14 cellular contexts compared by ENCODE assay signal in genomic region chr1:11961230-11961629, GRCh38. TPM values are rescaled to one million over a fixed set of nuclear protein-coding genes. Genes with fewer than 3 reads are reported as not detected.
DNase-seq lines count a peak whose midpoint lies in the region; ATAC-seq, FAIRE-seq and TF ChIP-seq lines count a peak whose summit lies in the region.
"Had no signal": no experiment of that assay in that cellular context is flagged by ENCODE, and none has a peak within 500 bp of the region (broad histone marks: within the 10 kb centered on the region; RNA-seq: fewer than 3 reads in every experiment).

No MANE protein-coding gene starts in this region.

- no peak overlapping the region for H2BK120ac ChIP-seq in H9 (ENCODE audit: low read depth, low read length, poor library complexity, severe bottlenecking)

- FAIRE-seq in HepG2 (lab: Jason Lieb, UNC) (no peak), frontal cortex (lab: Jason Lieb, UNC) (no peak)

- H3K36me3 ChIP-seq in right atrium auricular region (peaks cover 86% of the 10 kb centered on the region), HepG2 (replicated peaks in 1 of 2; ENCODE audit: control insufficient read depth in 1 of 2, insufficient read depth in 2 of 2, low read length in 2 of 2) (peaks cover 32 to 69% of the 10 kb centered on the region in 2 experiments)

- intact Hi-C loops in left ventricle myocardium superior (cut with micrococcal nuclease), result no loop called here
- intact Hi-C loops in HepG2 (cut with micrococcal nuclease; ENCODE audit: unreplicated experiment), result no loop called here

- no peak overlapping the region for H2BK15ac ChIP-seq in H9 (ENCODE audit: low read depth, low read length)

- no peak overlapping the region for H3K18ac ChIP-seq in H9 (ENCODE audit: insufficient read length, low read depth, low read length)

- no peaks in the 10 kb centered on the region for H3K9me3 Mint-ChIP-seq in H9
- H3K9me3 Mint-ChIP-seq: IgD-negative memory B cell; natural killer cell treated with Interleukin-12 subunit alpha and Interleukin-12 subunit beta and Interleukin-15 and Interleukin-18, amount 100 ng/mL, for 72 hours; stimulated activated naive CD8-positive, alpha-beta T cell treated with anti-CD3 and anti-CD28 coated beads, Interleukin-15, Interleukin-2, amounts not matched to agents 100 ng/mL and 50 ng/mL, for 24 hours had no signal

- no peak for TF ChIP-seq POLR2A in HepG2 (IDR thresholded peaks at IDR 0.05; ENCODE audit: insufficient read depth in 1 of 2, low read depth in 2 of 2, low read length in 2 of 2)

- H2BK12ac ChIP-seq in H9 (ENCODE audit: insufficient read length, low read depth, low read length), result no peak overlapping the region

- H3T11ph ChIP-seq in H9 (ENCODE audit: low read length), result no peak overlapping the region

- no peak overlapping the region for H2BK20ac ChIP-seq in H9 (ENCODE audit: low read depth, low read length, poor library complexity, severe bottlenecking)

- H3K56ac ChIP-seq in H9 (ENCODE audit: insufficient read length, low read depth, low read length), result no peak overlapping the region

- no peak overlapping the region for H2BK5ac ChIP-seq in H9 (ENCODE audit: insufficient read length, low read length)

- no peak overlapping the region for H4K8ac ChIP-seq in H9 (replicated peaks; ENCODE audit: insufficient read length, low read depth, low read length)

- H3K4me1 Mint-ChIP-seq in H9, result no peaks in the 10 kb centered on the region
- H3K4me1 Mint-ChIP-seq: IgD-negative memory B cell had no signal

- H3K4me1 ChIP-seq in right atrium auricular region, result no peaks in the 10 kb centered on the region
- peaks cover 20% of the 10 kb centered on the region for H3K4me1 ChIP-seq in HepG2 (ENCODE audit: insufficient read depth, low read length)
- H3K4me1 ChIP-seq in H9 (ENCODE audit: insufficient read depth, low read length), result no peaks in the 10 kb centered on the region

- no peak overlapping the region for H3K23ac ChIP-seq in H9 (ENCODE audit: insufficient read length, low read depth, low read length)

- no peak overlapping the region for H2AK5ac ChIP-seq in H9 (ENCODE audit: insufficient read length, low read length)

- H3K27ac ChIP-seq in right atrium auricular region, result peak overlapping the region in 1 of 2 donors; percentile 35
- peak overlapping the region; percentile 71 for H3K27ac ChIP-seq in caudate nucleus (ENCODE audit: low read depth, low read length)
- peak overlapping the region; percentile 44 for H3K27ac ChIP-seq in HepG2 (ENCODE audit: extremely low read length, insufficient read depth, low read length)
- H3K27ac ChIP-seq in H9 (ENCODE audit: insufficient read length, low read depth, low read length), result no peak overlapping the region

- H3K4me3 Mint-ChIP-seq in H9, result no peak overlapping the region
- H3K4me3 Mint-ChIP-seq: IgD-negative memory B cell; natural killer cell treated with Interleukin-12 subunit alpha and Interleukin-12 subunit beta and Interleukin-15 and Interleukin-18, amount 100 ng/mL, for 72 hours; stimulated activated naive CD8-positive, alpha-beta T cell treated with anti-CD3 and anti-CD28 coated beads, Interleukin-15, Interleukin-2, amounts not matched to agents 100 ng/mL and 50 ng/mL, for 24 hours had no signal

- POLR2A ChIA-PET in HepG2 (lab: Yijun Ruan, JAX), result interaction anchor here (0.8 to 1.9 kb wide), 4 partner anchors 19 to 53 kb away, joined by 3 to 6 read pairs (median 3); partner anchors contain the start of gene PLOD1

- in situ Hi-C loops in HepG2 (cut with HindIII; ENCODE audit: extremely low pct_ligation_motif_present, low pct_unique_long_range_greater_than_20kb), result loop anchor here (5.0 to 10.0 kb wide), 2 partner anchors 49 to 126 kb away; no protein-coding TSS in a partner anchor

- no peak overlapping the region for H4K91ac ChIP-seq in H9 (ENCODE audit: insufficient read length, low read depth, low read length)

- H3K23me2 ChIP-seq in H9 (ENCODE audit: insufficient read length, low read depth, low read length, poor library complexity, severe bottlenecking), result no peaks in the 10 kb centered on the region

- 0 out of 2 replicates have a peak overlapping the region, but pooled peaks have one; percentile 9 for H3K4me2 ChIP-seq in HepG2 (ENCODE audit: low read depth, low read length)
- H3K4me2 ChIP-seq in H9 (ENCODE audit: insufficient read depth, insufficient read length, low read length), result no peak overlapping the region

- no peaks in the 10 kb centered on the region for H3K27me3 Mint-ChIP-seq in H9 (ENCODE audit: low read depth)
- H3K27me3 Mint-ChIP-seq: IgD-negative memory B cell; natural killer cell treated with Interleukin-12 subunit alpha and Interleukin-12 subunit beta and Interleukin-15 and Interleukin-18, amount 100 ng/mL, for 72 hours; stimulated activated naive CD8-positive, alpha-beta T cell treated with anti-CD3 and anti-CD28 coated beads, Interleukin-15, Interleukin-2, amounts not matched to agents 100 ng/mL and 50 ng/mL, for 24 hours had no signal

- H3K27me3 ChIP-seq in right atrium auricular region (no peaks in the 10 kb centered on the region), HepG2 (ENCODE audit: control insufficient read depth in 1 of 2, insufficient read depth in 2 of 2, low read length in 2 of 2) (no peaks in the 10 kb centered on the region), H9 (ENCODE audit: insufficient read depth, low read length) (no peaks in the 10 kb centered on the region)

- no peak overlapping the region for H3K9ac ChIP-seq in HepG2 (ENCODE audit: insufficient read depth, low read depth, low read length)
- no peak overlapping the region for H3K9ac ChIP-seq in H9 (ENCODE audit: extremely low read depth, insufficient read length, low read length)

- CTCF ChIA-PET in HepG2 (lab: Yijun Ruan, JAX; ENCODE audit: low intra/inter-chr PET ratio, low total read pairs), result no interaction called here

- no peak overlapping the region for H4K5ac ChIP-seq in H9 (ENCODE audit: insufficient read length, low read depth, low read length)

- TF ChIP-seq EP300 in HepG2 (IDR thresholded peaks at IDR 0.05; ENCODE audit: low read depth in 2 of 2, low read length in 2 of 2), result no peak
- TF ChIP-seq EP300 in HepG2 (CRISPR knock-in tag; IDR thresholded peaks at IDR 0.05; ENCODE audit: borderline replicate concordance), result no peak

- H3K4ac ChIP-seq in H9 (ENCODE audit: low read depth, low read length), result no peak overlapping the region

- no peak overlapping the region for H3K14ac ChIP-seq in H9 (ENCODE audit: insufficient read depth, low read length)

- no peaks in the 10 kb centered on the region for H3K79me1 ChIP-seq in H9 (ENCODE audit: insufficient read depth, low read depth, low read length, poor library complexity, severe bottlenecking)

- 31% methylated on average over 4 of the region's 4 CpGs for WGBS in HepG2 (ENCODE audit: low lambda C conversion rate)
- no CpG with 5 or more reads among the region's 4 CpGs for WGBS in H9 (ENCODE audit: extremely low coverage, insufficient read length, low lambda C conversion rate)

- H3K4me3 ChIP-seq in right atrium auricular region (no peak overlapping the region), HepG2 (replicated peaks in 1 of 3; ENCODE audit: insufficient read depth in 1 of 3, low read depth in 2 of 3, low read length in 3 of 3) (no peak overlapping the region)

- ATAC-seq in left ventricle myocardium superior (peak; percentile 16), HepG2 (peak; percentile 24; the same call in 1 of the 3 replicates)
- ATAC-seq: natural killer cell treated with Interleukin-12 subunit alpha and Interleukin-12 subunit beta and Interleukin-15 and Interleukin-18, amount 100 ng/mL, for 72 hours had no signal

- H4K20me1 ChIP-seq in HepG2 (ENCODE audit: insufficient read depth, low read length), result no peaks in the 10 kb centered on the region
- no peaks in the 10 kb centered on the region for H4K20me1 ChIP-seq in H9 (ENCODE audit: control insufficient read depth, insufficient read depth, insufficient read length)

- TF ChIP-seq RAD21 in HepG2 (CRISPR knock-in tag; IDR thresholded peaks at IDR 0.05), result no peak

- TF ChIP-seq CTCF in right atrium auricular region (IDR thresholded peaks at IDR 0.05) (no peak), HepG2 (CRISPR knock-in tag; IDR thresholded peaks at IDR 0.05) (no peak), H9 (conservative IDR thresholded peaks at IDR 0.05) (no peak)

- BruUV-seq in HepG2 (replicated peaks; lab: Mats Ljungman, UMichigan), result no TSS peak

- DNase-seq in left ventricle myocardium superior (no peak), right atrium auricular region (ENCODE audit: low spot score) (no peak), caudate nucleus (lab: John Stamatoyannopoulos, UW) (peak in 10 of 61 donors; percentile 7 to 52 (median 18)), HepG2 (ENCODE audit: low spot score) (peak; percentile 42), H9 (no peak), frontal cortex (ENCODE audit: low spot score in 2 of 2) (no peak), glomerular visceral epithelial cell (ENCODE audit: extremely low spot score) (no peak)
- no peak for DNase-seq in activated CD4-positive, CD25-positive, alpha-beta regulatory T cell (lab: John Stamatoyannopoulos, UW)
- DNase-seq: activated CD4-positive, alpha-beta T cell treated with anti-CD3 and anti-CD28 coated beads for 48 hours; activated gamma-delta T cell; NCI-H2081 had no signal

- H3K9me3 ChIP-seq in right atrium auricular region (no peaks in the 10 kb centered on the region), HepG2 (ENCODE audit: low read length) (no peaks in the 10 kb centered on the region), H9 (ENCODE audit: control insufficient read depth, low read depth, low read length) (no peaks in the 10 kb centered on the region)

- no peak overlapping the region for H3K27ac Mint-ChIP-seq in H9
- H3K27ac Mint-ChIP-seq: natural killer cell treated with Interleukin-12 subunit alpha and Interleukin-12 subunit beta and Interleukin-15 and Interleukin-18, amount 100 ng/mL, for 72 hours; stimulated activated naive CD8-positive, alpha-beta T cell treated with anti-CD3 and anti-CD28 coated beads, Interleukin-15, Interleukin-2, amounts not matched to agents 100 ng/mL and 50 ng/mL, for 24 hours had no signal

- H3K36me3 Mint-ChIP-seq in H9 (ENCODE audit: insufficient read depth in 1 of 3, low read depth in 3 of 3), result peaks cover 17 to 55% (median 47%) of the 10 kb centered on the region in 3 experiments; a peak in 6 of 7 replicates
- H3K36me3 Mint-ChIP-seq: natural killer cell treated with Interleukin-12 subunit alpha and Interleukin-12 subunit beta and Interleukin-15 and Interleukin-18, amount 100 ng/mL, for 72 hours had no signal

- H2AFZ ChIP-seq in HepG2 (ENCODE audit: low read length) (no peak overlapping the region), H9 (ENCODE audit: low read length) (no peak overlapping the region)

- H3K79me2 ChIP-seq in HepG2 (ENCODE audit: insufficient read depth, low read length), result no peaks in the 10 kb centered on the region
- H3K79me2 ChIP-seq in H9 (ENCODE audit: insufficient read depth, low read length), result no peaks in the 10 kb centered on the region

RNA-seq across cellular contexts. Expression of gene MFN2, which starts 19.0 kb away (rescaled TPM):
- total RNA-seq in left ventricle myocardium superior (688 TPM), right atrium auricular region (100 to 1,000 TPM; 367 to 466 TPM), HepG2 (2016; rRNA removed; fragmentation: Illumina TruSeq; extraction: Trizol) (60.9 and 76.3 TPM in 2 replicates), H9 (2021) (61.4 and 63.3 TPM in 2 replicates), frontal cortex (42.0 TPM)
- total RNA-seq in HepG2 (2016; cell fraction: cytosol; rRNA removed; fragmentation: Illumina TruSeq; extraction: Trizol; ENCODE audit: low read depth), result 7.7 and 8.0 TPM in 2 replicates
- 61.5 and 70.2 TPM in 2 replicates for total RNA-seq in HepG2 (2016; cell fraction: insoluble cytoplasmic fraction; rRNA removed; fragmentation: Illumina TruSeq; extraction: Trizol)
- 31.8 and 32.8 TPM in 2 replicates for total RNA-seq in HepG2 (2016; cell fraction: membrane; rRNA removed; fragmentation: Illumina TruSeq; extraction: Trizol)
- 38.7 and 39.7 TPM in 2 replicates for total RNA-seq in HepG2 (2016; cell fraction: nucleus; rRNA removed; fragmentation: Illumina TruSeq; extraction: Trizol)
- polyA plus RNA-seq in HepG2 (2011; rRNA removed), result 38.7 and 41.0 TPM in 2 replicates
- polyA plus RNA-seq in HepG2 (2011; cell fraction: cytosol; rRNA removed), result 31.7 and 32.9 TPM in 2 replicates
- 49.1 and 52.9 TPM in 2 replicates for polyA plus RNA-seq in HepG2 (2011; cell fraction: nucleus; rRNA removed)
- 42.4 and 55.4 TPM in 2 replicates for polyA plus RNA-seq in HepG2 (2012)
- polyA plus RNA-seq in HepG2 (2016; cell fraction: cytosol; fragmentation: Illumina TruSeq; extraction: Trizol; ENCODE audit: low read depth), result 4.0 and 4.2 TPM in 2 replicates
- polyA plus RNA-seq in HepG2 (2016; cell fraction: insoluble cytoplasmic fraction; fragmentation: Illumina TruSeq; extraction: Trizol; ENCODE audit: low read depth), result 52.2 and 60.5 TPM in 2 replicates
- polyA plus RNA-seq in HepG2 (2016; cell fraction: membrane; fragmentation: Illumina TruSeq; extraction: Trizol; ENCODE audit: low read depth), result 14.0 and 14.3 TPM in 2 replicates
- 45.1 and 48.2 TPM in 2 replicates for polyA plus RNA-seq in HepG2 (2016; cell fraction: nucleus; fragmentation: Illumina TruSeq; extraction: Trizol; ENCODE audit: insufficient read depth, low read depth)
- polyA minus RNA-seq in HepG2 (2011; rRNA and poly(A)+ RNA removed; ENCODE audit: low replicate concordance), result 83.9 and 88.4 TPM in 2 replicates
- polyA minus RNA-seq in HepG2 (2011; cell fraction: cytosol; rRNA and poly(A)+ RNA removed), result 26.6 and 33.4 TPM in 2 replicates
- 22.5 and 40.8 TPM in 2 replicates for polyA minus RNA-seq in HepG2 (2011; cell fraction: nucleus; rRNA and poly(A)+ RNA removed)

RNA-seq across cellular contexts. Expression of gene PLOD1, which starts 26.7 kb away (rescaled TPM):
- total RNA-seq in left ventricle myocardium superior, result 64.4 TPM
- 10 to 100 TPM; 56.1 to 58.1 TPM for total RNA-seq in right atrium auricular region
- total RNA-seq in HepG2 (2016; rRNA removed; fragmentation: Illumina TruSeq; extraction: Trizol), result 31.0 and 70.1 TPM in 2 replicates
- total RNA-seq in HepG2 (2016; cell fraction: cytosol; rRNA removed; fragmentation: Illumina TruSeq; extraction: Trizol; ENCODE audit: low read depth), result 8.1 and 9.3 TPM in 2 replicates
- 23.8 and 71.6 TPM in 2 replicates for total RNA-seq in HepG2 (2016; cell fraction: insoluble cytoplasmic fraction; rRNA removed; fragmentation: Illumina TruSeq; extraction: Trizol)
- total RNA-seq in HepG2 (2016; cell fraction: membrane; rRNA removed; fragmentation: Illumina TruSeq; extraction: Trizol), result 22.0 and 25.0 TPM in 2 replicates
- total RNA-seq in HepG2 (2016; cell fraction: nucleus; rRNA removed; fragmentation: Illumina TruSeq; extraction: Trizol), result 69.1 and 83.4 TPM in 2 replicates
- polyA plus RNA-seq in HepG2 (2011; rRNA removed), result 318 and 361 TPM in 2 replicates
- 268 and 334 TPM in 2 replicates for polyA plus RNA-seq in HepG2 (2011; cell fraction: cytosol; rRNA removed)
- polyA plus RNA-seq in HepG2 (2011; cell fraction: nucleus; rRNA removed), result 289 and 340 TPM in 2 replicates
- 213 and 215 TPM in 2 replicates for polyA plus RNA-seq in HepG2 (2012)
- 10.1 and 11.2 TPM in 2 replicates for polyA plus RNA-seq in HepG2 (2016; cell fraction: cytosol; fragmentation: Illumina TruSeq; extraction: Trizol; ENCODE audit: low read depth)
- polyA plus RNA-seq in HepG2 (2016; cell fraction: insoluble cytoplasmic fraction; fragmentation: Illumina TruSeq; extraction: Trizol; ENCODE audit: low read depth), result 27.4 and 35.7 TPM in 2 replicates
- 15.6 and 19.4 TPM in 2 replicates for polyA plus RNA-seq in HepG2 (2016; cell fraction: membrane; fragmentation: Illumina TruSeq; extraction: Trizol; ENCODE audit: low read depth)
- polyA plus RNA-seq in HepG2 (2016; cell fraction: nucleus; fragmentation: Illumina TruSeq; extraction: Trizol; ENCODE audit: insufficient read depth, low read depth), result 135 and 151 TPM in 2 replicates
- 131 and 463 TPM in 2 replicates for polyA minus RNA-seq in HepG2 (2011; rRNA and poly(A)+ RNA removed; ENCODE audit: low replicate concordance)
- polyA minus RNA-seq in HepG2 (2011; cell fraction: cytosol; rRNA and poly(A)+ RNA removed), result 175 and 181 TPM in 2 replicates
- polyA minus RNA-seq in HepG2 (2011; cell fraction: nucleus; rRNA and poly(A)+ RNA removed), result 85.1 and 85.4 TPM in 2 replicates
- total RNA-seq in H9 (2021), result 57.0 TPM in 2 replicates
- total RNA-seq in frontal cortex, result 15.5 TPM

RNA-seq across cellular contexts. Expression of gene KIAA2013, which starts 35.0 kb away (rescaled TPM):
- 35.8 TPM for total RNA-seq in left ventricle myocardium superior
- total RNA-seq in right atrium auricular region, result 10 to 100 TPM; 70.8 to 73.2 TPM
- 47.7 and 76.0 TPM in 2 replicates for total RNA-seq in HepG2 (2016; rRNA removed; fragmentation: Illumina TruSeq; extraction: Trizol)
- 39.0 and 40.3 TPM in 2 replicates for total RNA-seq in HepG2 (2016; cell fraction: cytosol; rRNA removed; fragmentation: Illumina TruSeq; extraction: Trizol; ENCODE audit: low read depth)
- total RNA-seq in HepG2 (2016; cell fraction: insoluble cytoplasmic fraction; rRNA removed; fragmentation: Illumina TruSeq; extraction: Trizol), result 45.3 and 75.8 TPM in 2 replicates
- 84.9 and 91.5 TPM in 2 replicates for total RNA-seq in HepG2 (2016; cell fraction: membrane; rRNA removed; fragmentation: Illumina TruSeq; extraction: Trizol)
- total RNA-seq in HepG2 (2016; cell fraction: nucleus; rRNA removed; fragmentation: Illumina TruSeq; extraction: Trizol), result 48.8 and 56.1 TPM in 2 replicates
- 141 and 163 TPM in 2 replicates for polyA plus RNA-seq in HepG2 (2011; rRNA removed)
- polyA plus RNA-seq in HepG2 (2011; cell fraction: cytosol; rRNA removed), result 151 and 283 TPM in 2 replicates
- polyA plus RNA-seq in HepG2 (2011; cell fraction: nucleus; rRNA removed), result 137 and 147 TPM in 2 replicates
- 61.9 and 67.1 TPM in 2 replicates for polyA plus RNA-seq in HepG2 (2012)
- polyA plus RNA-seq in HepG2 (2016; cell fraction: cytosol; fragmentation: Illumina TruSeq; extraction: Trizol; ENCODE audit: low read depth), result 45.1 and 45.9 TPM in 2 replicates
- 53.5 and 55.6 TPM in 2 replicates for polyA plus RNA-seq in HepG2 (2016; cell fraction: insoluble cytoplasmic fraction; fragmentation: Illumina TruSeq; extraction: Trizol; ENCODE audit: low read depth)
- polyA plus RNA-seq in HepG2 (2016; cell fraction: membrane; fragmentation: Illumina TruSeq; extraction: Trizol; ENCODE audit: low read depth), result 73.8 and 79.8 TPM in 2 replicates
- 92.2 and 94.4 TPM in 2 replicates for polyA plus RNA-seq in HepG2 (2016; cell fraction: nucleus; fragmentation: Illumina TruSeq; extraction: Trizol; ENCODE audit: insufficient read depth, low read depth)
- 68.1 and 270 TPM in 2 replicates for polyA minus RNA-seq in HepG2 (2011; rRNA and poly(A)+ RNA removed; ENCODE audit: low replicate concordance)
- 85.2 and 94.3 TPM in 2 replicates for polyA minus RNA-seq in HepG2 (2011; cell fraction: cytosol; rRNA and poly(A)+ RNA removed)
- 25.0 and 28.0 TPM in 2 replicates for polyA minus RNA-seq in HepG2 (2011; cell fraction: nucleus; rRNA and poly(A)+ RNA removed)
- 45.7 and 46.8 TPM in 2 replicates for total RNA-seq in H9 (2021)
- total RNA-seq in frontal cortex, result 20.0 TPM

RNA-seq across cellular contexts. Expression of gene MIIP, which starts 58.1 kb away (rescaled TPM):
- total RNA-seq in left ventricle myocardium superior (11.5 TPM), right atrium auricular region (10 to 100 TPM; 19.1 to 31.0 TPM), HepG2 (2016; rRNA removed; fragmentation: Illumina TruSeq; extraction: Trizol) (23.6 and 35.2 TPM in 2 replicates), H9 (2021) (52.3 and 54.1 TPM in 2 replicates), frontal cortex (31.8 TPM)
- total RNA-seq in HepG2 (2016; cell fraction: cytosol; rRNA removed; fragmentation: Illumina TruSeq; extraction: Trizol; ENCODE audit: low read depth), result 52.3 and 57.6 TPM in 2 replicates
- total RNA-seq in HepG2 (2016; cell fraction: insoluble cytoplasmic fraction; rRNA removed; fragmentation: Illumina TruSeq; extraction: Trizol), result 21.8 and 38.2 TPM in 2 replicates
- total RNA-seq in HepG2 (2016; cell fraction: membrane; rRNA removed; fragmentation: Illumina TruSeq; extraction: Trizol), result 42.3 and 49.9 TPM in 2 replicates
- 27.2 and 31.9 TPM in 2 replicates for total RNA-seq in HepG2 (2016; cell fraction: nucleus; rRNA removed; fragmentation: Illumina TruSeq; extraction: Trizol)
- 23.0 and 31.1 TPM in 2 replicates for polyA plus RNA-seq in HepG2 (2011; rRNA removed)
- polyA plus RNA-seq in HepG2 (2011; cell fraction: cytosol; rRNA removed), result 11.2 and 20.9 TPM in 2 replicates
- 166 and 217 TPM in 2 replicates for polyA plus RNA-seq in HepG2 (2011; cell fraction: nucleus; rRNA removed)
- 9.1 and 20.3 TPM in 2 replicates for polyA plus RNA-seq in HepG2 (2012)
- polyA plus RNA-seq in HepG2 (2016; cell fraction: cytosol; fragmentation: Illumina TruSeq; extraction: Trizol; ENCODE audit: low read depth), result 34.0 and 38.2 TPM in 2 replicates
- polyA plus RNA-seq in HepG2 (2016; cell fraction: insoluble cytoplasmic fraction; fragmentation: Illumina TruSeq; extraction: Trizol; ENCODE audit: low read depth), result 17.3 and 17.8 TPM in 2 replicates
- polyA plus RNA-seq in HepG2 (2016; cell fraction: membrane; fragmentation: Illumina TruSeq; extraction: Trizol; ENCODE audit: low read depth), result 27.7 and 34.3 TPM in 2 replicates
- polyA plus RNA-seq in HepG2 (2016; cell fraction: nucleus; fragmentation: Illumina TruSeq; extraction: Trizol; ENCODE audit: insufficient read depth, low read depth), result 63.8 and 70.7 TPM in 2 replicates
- 17.1 and 28.4 TPM in 2 replicates for polyA minus RNA-seq in HepG2 (2011; rRNA and poly(A)+ RNA removed; ENCODE audit: low replicate concordance)
- 6.1 and 8.6 TPM in 2 replicates for polyA minus RNA-seq in HepG2 (2011; cell fraction: cytosol; rRNA and poly(A)+ RNA removed)
- 11.1 and 14.7 TPM in 2 replicates for polyA minus RNA-seq in HepG2 (2011; cell fraction: nucleus; rRNA and poly(A)+ RNA removed)
